In the genomic region with DNA sequence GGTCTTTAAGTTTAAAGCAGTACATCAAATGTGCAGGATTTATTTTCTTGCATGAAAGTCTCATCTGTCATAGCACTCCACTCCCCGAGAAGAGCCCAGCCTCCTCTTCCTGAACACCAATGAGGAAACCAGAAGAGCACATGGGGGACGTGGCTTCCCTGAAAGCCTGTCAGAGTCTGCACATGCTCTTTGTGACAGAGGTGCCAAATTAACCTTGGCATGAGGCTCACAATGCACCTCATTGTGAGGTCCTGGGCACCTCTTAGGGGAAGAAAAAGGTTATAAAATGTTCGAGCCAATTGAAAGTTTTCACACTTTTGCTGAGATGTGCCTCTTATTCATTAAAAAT, we compare ENCODE assay signal across 8 cellular contexts.
DNase-seq lines count a peak whose midpoint lies in the region; ATAC-seq and TF ChIP-seq lines count a peak whose summit lies in the region.

No MANE protein-coding gene starts in this region.

- in situ Hi-C loops in GM13976 (cut with MboI; ENCODE audit: low sequenced_read_pairs, unreplicated experiment) = no loop called here

- peak overlapping the region; percentile 91 for H3K27ac Mint-ChIP-seq in activated T-helper 17 cell treated with anti-CD3 and anti-CD28 coated beads, Interleukin-2, amount 50 U/mL, for 72 hours

- no peak for TF ChIP-seq CTCF in GM13976 (IDR thresholded peaks at IDR 0.05; ENCODE audit: borderline replicate concordance, control extremely low read depth, extremely low read depth, insufficient read depth, missing control alignments)

- no peaks in the 10 kb centered on the region for H3K27me3 Mint-ChIP-seq in activated T-helper 17 cell treated with anti-CD3 and anti-CD28 coated beads, Interleukin-2, amount 50 U/mL, for 72 hours

- intact Hi-C loops in left ventricle myocardium superior (cut with micrococcal nuclease) = no loop called here

- H3K36me3 Mint-ChIP-seq in activated T-helper 17 cell treated with anti-CD3 and anti-CD28 coated beads, Interleukin-2, amount 50 U/mL, for 72 hours (ENCODE audit: low read depth) = peaks cover 16% of the 10 kb centered on the region

- H3K9me3 Mint-ChIP-seq in activated T-helper 17 cell treated with anti-CD3 and anti-CD28 coated beads, Interleukin-2, amount 50 U/mL, for 72 hours = no peaks in the 10 kb centered on the region

- ATAC-seq in activated T-helper 17 cell treated with anti-CD3 and anti-CD28 coated beads, Interleukin-2, amount 50 U/mL, for 72 hours (replicated peaks) = no peak
- ATAC-seq in left ventricle myocardium superior = peak; percentile 98
- ATAC-seq in HG02970 (IDR thresholded peaks at IDR 0.05; ENCODE audit: low FRiP score, unreplicated experiment) = no peak

- peak overlapping the region; percentile 55 for H3K4me3 Mint-ChIP-seq in activated T-helper 17 cell treated with anti-CD3 and anti-CD28 coated beads, Interleukin-2, amount 50 U/mL, for 72 hours

- DNase-seq in stimulated activated naive CD4-positive, alpha-beta T cell treated with Interleukin-2 at 50 U/mL for 16 hours (lab: John Stamatoyannopoulos, UW) = peak; percentile 5
- DNase-seq in stimulated activated naive CD4-positive, alpha-beta T cell (lab: John Stamatoyannopoulos, UW) = no peak
- peak; percentile 67 for DNase-seq in NCI-H2107 treated with DMSO at 0.1 percent for 48 hours (lab: John Stamatoyannopoulos, UW; ENCODE audit: unreplicated experiment)
- peak; percentile 58 for DNase-seq in left ventricle myocardium superior
- DNase-seq in skeletal muscle cell (ENCODE audit: low read depth) = peak; percentile 18
- no peak for DNase-seq in GM13976 (ENCODE audit: low spot score)

- peak overlapping the region; percentile 23 for H3K4me3 ChIP-seq in skeletal muscle cell (ENCODE audit: low read depth, low read length)

- peaks cover 14% of the 10 kb centered on the region for H3K4me1 Mint-ChIP-seq in activated T-helper 17 cell treated with anti-CD3 and anti-CD28 coated beads, Interleukin-2, amount 50 U/mL, for 72 hours

Comparison
In these comparisons a context has a peak if more than half of its experiments do, and no peak if none do; other contexts are left out.
1. DNase-seq: peak in stimulated activated naive CD4-positive, alpha-beta T cell treated with Interleukin-2 at 50 U/mL for 16 hours (single experiment), NCI-H2107 treated with DMSO at 0.1 percent for 48 hours (single experiment), left ventricle myocardium superior (single experiment) and skeletal muscle cell (single experiment); none in stimulated activated naive CD4-positive, alpha-beta T cell (0 of 6) and GM13976 (single experiment).